30 cellular contexts compared by ENCODE assay signal in the genomic region with DNA sequence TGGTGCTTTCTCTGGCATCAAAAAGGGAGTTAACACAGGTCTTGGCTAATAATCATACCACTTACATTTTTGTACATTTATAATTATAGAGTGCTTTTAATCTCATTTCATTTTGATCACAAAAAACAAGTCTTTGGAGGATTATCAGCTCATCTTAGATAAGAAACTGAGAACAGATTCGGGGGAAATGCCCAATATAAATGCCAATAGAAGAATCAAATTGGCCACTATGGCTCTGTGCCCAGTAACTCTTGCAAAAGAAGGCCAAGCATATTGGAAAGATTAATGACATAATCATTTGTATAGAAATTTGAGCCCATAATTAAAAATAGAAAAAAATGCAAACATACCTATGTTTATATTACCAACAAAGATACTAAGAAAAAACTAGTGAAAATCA. TPM values are rescaled to one million over a fixed set of nuclear protein-coding genes. Genes with fewer than 3 reads are reported as not detected.
A peak's percentile ranks its signal among the peaks of the same experiment; 100 is the strongest.
DNase-seq lines count a peak whose midpoint lies in the region; ATAC-seq, FAIRE-seq and TF ChIP-seq lines count a peak whose summit lies in the region.
"Had no signal": no experiment of that assay in that cellular context is flagged by ENCODE, and none has a peak within 500 bp of the region (broad histone marks: within the 10 kb centered on the region; RNA-seq: fewer than 3 reads in every experiment).

No MANE protein-coding gene starts in this region.

- no peak overlapping the region for H3K27ac ChIP-seq in GM23248
- H3K27ac ChIP-seq: A549, PC-9, SJSA1 had no signal

- no peaks in the 10 kb centered on the region for H3K9me2 ChIP-seq in GM23248 (ENCODE audit: insufficient read depth)

- H3F3A ChIP-seq in GM23248 (ENCODE audit: insufficient read depth), result peaks cover 14% of the 10 kb centered on the region

- no peak overlapping the region for H2AFZ ChIP-seq in GM23248
- H2AFZ ChIP-seq: PC-9 had no signal

- ATAC-seq in SK-N-SH treated with all-trans-retinoic acid at 6 μM for 48 hours (no peak), HG03025 (IDR thresholded peaks at IDR 0.05; ENCODE audit: low FRiP score, unreplicated experiment) (no peak)
- ATAC-seq: A549, GM12878 had no signal

- TF ChIP-seq CTCF in AG09319 (IDR thresholded peaks at IDR 0.05; ENCODE audit: low read depth, low read length), result no peak
- TF ChIP-seq CTCF in fibroblast of the aortic adventitia (IDR thresholded peaks at IDR 0.05; ENCODE audit: insufficient read depth, low read length), result no peak

- H3K36me3 ChIP-seq in GM23248 (ENCODE audit: low read depth), result no peaks in the 10 kb centered on the region
- H3K36me3 ChIP-seq: BE2C, SJSA1 had no signal

- WGBS in GM23248 (ENCODE audit: low coverage in 1 of 2, low lambda C conversion rate in 2 of 2, missing lambda C conversion rate in 2 of 2), 2 experiments, result 45 to 67% methylated on average over 1 of the region's 1 CpG

- H3K4me2 ChIP-seq in GM23248 (ENCODE audit: unreplicated experiment), result no peak overlapping the region
- H3K4me2 ChIP-seq: A549, PC-9 had no signal

- FAIRE-seq in RCC 7860 (lab: Jason Lieb, UNC), result no peak
- FAIRE-seq: A549, GM12878, H1 had no signal

- H3K4me3 ChIP-seq in GM23248, result no peak overlapping the region
- H3K4me3 ChIP-seq in fibroblast of the aortic adventitia (ENCODE audit: low read depth, low read length), result no peak overlapping the region
- H3K4me3 ChIP-seq: A549, GM12878, PC-9, SJSA1 had no signal

- H3K9ac ChIP-seq in GM23248, result no peak overlapping the region

- in situ Hi-C loops in GM23248 (cut with MboI), result no loop called here

- H3K9me3 ChIP-seq in GM23248 (ENCODE audit: low read depth), result no peaks in the 10 kb centered on the region
- H3K9me3 ChIP-seq: A549, BE2C, SJSA1 had no signal

- H3K4me1 ChIP-seq in GM23248 (ENCODE audit: insufficient read depth), result peaks cover 19% of the 10 kb centered on the region

- no peaks in the 10 kb centered on the region for H3K79me2 ChIP-seq in GM23248 (ENCODE audit: insufficient read depth)

- no peaks in the 10 kb centered on the region for H3K27me3 ChIP-seq in GM23248 (replicated peaks; ENCODE audit: insufficient read depth)
- H3K27me3 ChIP-seq: BE2C, SJSA1 had no signal

- no peaks in the 10 kb centered on the region for H4K20me1 ChIP-seq in GM23248 (ENCODE audit: insufficient read depth)

- DNase-seq in AG09319 (ENCODE audit: extremely low read depth, low read depth), result peak; percentile 37
- peak; percentile 19 for DNase-seq in GM23248
- peak; percentile 33 for DNase-seq in fibroblast of the aortic adventitia (ENCODE audit: low read depth)
- no peak for DNase-seq in Ammon's horn (ENCODE audit: low spot score)
- no peak for DNase-seq in RCC 7860 (ENCODE audit: low spot score)
- DNase-seq: BE2C; CD8-positive, alpha-beta memory T cell; DMS 273 treated with DMSO at 0.1 percent for 48 hours; DMS79; EL; GDM1; HCEC 1CT; Karpas-422; MV-4-11; NCI-H2029; NCI-H226; NCI-H510A treated with DMSO at 0.1 percent for 48 hours; NCI-H748 treated with DMSO at 0.1 percent for 48 hours; NK-92 treated with Interleukin-12 subunit alpha and Interleukin-12 subunit beta, amount 100 ng/mL, for 24 hours; PC-9; Right ventricle myocardium superior; RPMI8226; T-helper 1 cell had no signal

TF ChIP-seq in SK-N-SH treated with all-trans-retinoic acid at 6 μM for 48 hours, 23 proteins besides CTCF, POLR2A, EP300 and RAD21:
- TF ChIP-seq ISL1 (CRISPR knock-in tag; IDR thresholded peaks at IDR 0.05), result peak; percentile 72
- no peak for TF ChIP-seq ZNF8 (CRISPR knock-in tag; IDR thresholded peaks at IDR 0.05)

RNA-seq across cellular contexts. Expression of gene IPCEF1, which starts 42.5 kb away (rescaled TPM):
- total RNA-seq in GM23248 (2014; rRNA removed; shearing (Covaris generic)), result not detected in 2 replicates
- not detected in 2 replicates for polyA plus RNA-seq in GM23248 (2016; fragmentation: Nextera tagmentation; extraction: Ambion mirVana)
- 0.54 and 1.3 TPM in 2 replicates for total RNA-seq in fibroblast of the aortic adventitia (ENCODE audit: low replicate concordance)
- total RNA-seq: HT-29 had no signal

Comparison
In these comparisons a context has a peak if more than half of its experiments do, and no peak if none do; other contexts are left out.
1. DNase-seq: peak in AG09319 (single experiment), GM23248 (single experiment) and fibroblast of the aortic adventitia (single experiment); none in Ammon's horn (single experiment) and RCC 7860 (single experiment).